28 cellular contexts compared by ENCODE assay signal in the genomic region with DNA sequence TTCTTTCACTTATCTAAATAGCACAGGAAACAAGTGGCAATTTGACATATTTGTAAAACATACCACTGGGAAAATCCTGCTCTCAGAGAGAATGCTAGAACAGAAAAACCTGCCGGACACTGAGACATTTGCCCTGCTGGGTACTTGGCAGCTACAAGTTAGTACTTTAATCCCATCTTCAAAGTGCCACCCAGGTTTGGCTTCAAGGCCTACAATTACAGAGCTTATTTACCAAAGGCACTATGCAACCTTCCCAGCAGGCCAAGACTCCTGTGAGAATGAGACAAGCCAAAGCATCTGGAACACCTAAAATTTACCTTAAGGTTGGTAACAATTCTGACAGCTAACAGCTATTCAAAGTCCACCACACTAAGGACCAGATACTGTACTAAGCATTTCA.
"Had no signal": no experiment of that assay in that cellular context is flagged by ENCODE, and none has a peak within 500 bp of the region (broad histone marks: within the 10 kb centered on the region; RNA-seq: fewer than 3 reads in every experiment).

No MANE protein-coding gene starts in this region.

- H3K27ac ChIP-seq: neutrophil, ovary, psoas muscle, right lobe of liver, sigmoid colon, stomach, thoracic aorta, thyroid gland, tibial nerve, upper lobe of left lung, vagina had no signal

- H3K27me3 Mint-ChIP-seq: progenitor cell of endocrine pancreas; stimulated activated naive CD8-positive, alpha-beta T cell treated with anti-CD3 and anti-CD28 coated beads, Interleukin-15, Interleukin-2, amounts not matched to agents 100 ng/mL and 50 ng/mL, for 24 hours had no signal

- H3K27me3 ChIP-seq: ovary, right lobe of liver, sigmoid colon, stomach, thyroid gland, tibial nerve, upper lobe of left lung, vagina had no signal

- H3K4me3 ChIP-seq: ovary, psoas muscle, right lobe of liver, sigmoid colon, stomach, thoracic aorta, thyroid gland, tibial nerve, upper lobe of left lung, vagina had no signal

- DNase-seq: naive thymus-derived CD4-positive, alpha-beta T cell; natural killer cell; nucleus accumbens; ovary; posterior cingulate gyrus; psoas muscle; right cardiac atrium; right lobe of liver; sigmoid colon; small intestine; stimulated activated CD4-positive, alpha-beta T cell treated with anti-CD3 and anti-CD28 coated beads, Interleukin-15, amount 100 ng/mL, for 24 hours; stimulated activated CD4-positive, alpha-beta T cell treated with anti-CD3 and anti-CD28 coated beads, Interleukin-2, amount 100 ng/mL, for 24 hours; stimulated activated CD4-positive, alpha-beta T cell treated with anti-CD3 and anti-CD28 coated beads, Interleukin-2, amount 100 ng/mL, for 48 hours; stimulated activated CD4-positive, alpha-beta T cell treated with anti-CD3 and anti-CD28 coated beads, Interleukin-4, amount 100 ng/mL, for 24 hours; stimulated activated naive B cell treated with anti-CD40 and anti-IgM and Interleukin-4, amounts not matched to agents 10 μg/mL and 1 μg/mL and 100 μg/mL, for 72 hours; stimulated activated naive CD4-positive, alpha-beta T cell treated with Interleukin-2 at 50 U/mL for 16 hours; stomach; thyroid gland; trophoblast cell; upper lobe of left lung had no signal

- H3K36me3 ChIP-seq: neutrophil, ovary, right lobe of liver, sigmoid colon, stomach, thoracic aorta, thyroid gland, tibial nerve, upper lobe of left lung, vagina had no signal

- H3K36me3 Mint-ChIP-seq: naive thymus-derived CD4-positive, alpha-beta T cell; natural killer cell; stimulated activated effector memory CD8-positive, alpha-beta T cell treated with anti-CD3 and anti-CD28 coated beads, Interleukin-12 subunit alpha, Interleukin-12 subunit beta, amount 100 ng/mL, for 72 hours; stimulated activated naive B cell treated with anti-CD40 and anti-IgM and Interleukin-4, amounts not matched to agents 10 μg/mL and 1 μg/mL and 100 μg/mL, for 72 hours had no signal

- H3K4me1 Mint-ChIP-seq: naive thymus-derived CD4-positive, alpha-beta T cell; natural killer cell; stimulated activated effector memory CD8-positive, alpha-beta T cell treated with anti-CD3 and anti-CD28 coated beads, Interleukin-12 subunit alpha, Interleukin-12 subunit beta, amount 100 ng/mL, for 72 hours; stimulated activated naive B cell treated with anti-CD40 and anti-IgM and Interleukin-4, amounts not matched to agents 10 μg/mL and 1 μg/mL and 100 μg/mL, for 72 hours had no signal

- H3K4me1 ChIP-seq: psoas muscle, thyroid gland, vagina had no signal

- ATAC-seq: naive thymus-derived CD4-positive, alpha-beta T cell; natural killer cell; psoas muscle; right cardiac atrium; stimulated activated naive B cell treated with anti-CD40 and anti-IgM and Interleukin-4, amounts not matched to agents 10 μg/mL and 1 μg/mL and 100 μg/mL, for 72 hours had no signal

- H3K4me3 Mint-ChIP-seq: naive thymus-derived CD4-positive, alpha-beta T cell; natural killer cell; nephron; stimulated activated effector memory CD8-positive, alpha-beta T cell treated with anti-CD3 and anti-CD28 coated beads, Interleukin-12 subunit alpha, Interleukin-12 subunit beta, amount 100 ng/mL, for 72 hours; stimulated activated naive B cell treated with anti-CD40 and anti-IgM and Interleukin-4, amounts not matched to agents 10 μg/mL and 1 μg/mL and 100 μg/mL, for 72 hours; stimulated activated naive CD8-positive, alpha-beta T cell treated with anti-CD3 and anti-CD28 coated beads, Interleukin-15, Interleukin-2, amounts not matched to agents 100 ng/mL and 50 ng/mL, for 24 hours had no signal

- H3K9me3 ChIP-seq: neutrophil, ovary, psoas muscle, right lobe of liver, sigmoid colon, stomach, thoracic aorta, thyroid gland, tibial nerve, upper lobe of left lung, vagina had no signal

- H3K27ac Mint-ChIP-seq: naive thymus-derived CD4-positive, alpha-beta T cell; natural killer cell; progenitor cell of endocrine pancreas; stimulated activated effector memory CD8-positive, alpha-beta T cell treated with anti-CD3 and anti-CD28 coated beads, Interleukin-12 subunit alpha, Interleukin-12 subunit beta, amount 100 ng/mL, for 72 hours; stimulated activated naive B cell treated with anti-CD40 and anti-IgM and Interleukin-4, amounts not matched to agents 10 μg/mL and 1 μg/mL and 100 μg/mL, for 72 hours; stimulated activated naive CD8-positive, alpha-beta T cell treated with anti-CD3 and anti-CD28 coated beads, Interleukin-15, Interleukin-2, amounts not matched to agents 100 ng/mL and 50 ng/mL, for 24 hours had no signal

- H3K9me3 Mint-ChIP-seq: natural killer cell; nephron; stimulated activated effector memory CD8-positive, alpha-beta T cell treated with anti-CD3 and anti-CD28 coated beads, Interleukin-12 subunit alpha, Interleukin-12 subunit beta, amount 100 ng/mL, for 72 hours; stimulated activated naive B cell treated with anti-CD40 and anti-IgM and Interleukin-4, amounts not matched to agents 10 μg/mL and 1 μg/mL and 100 μg/mL, for 72 hours; stimulated activated naive CD8-positive, alpha-beta T cell treated with anti-CD3 and anti-CD28 coated beads, Interleukin-15, Interleukin-2, amounts not matched to agents 100 ng/mL and 50 ng/mL, for 24 hours had no signal
